ENCODE assay signal across 8 cellular contexts in the genomic region with DNA sequence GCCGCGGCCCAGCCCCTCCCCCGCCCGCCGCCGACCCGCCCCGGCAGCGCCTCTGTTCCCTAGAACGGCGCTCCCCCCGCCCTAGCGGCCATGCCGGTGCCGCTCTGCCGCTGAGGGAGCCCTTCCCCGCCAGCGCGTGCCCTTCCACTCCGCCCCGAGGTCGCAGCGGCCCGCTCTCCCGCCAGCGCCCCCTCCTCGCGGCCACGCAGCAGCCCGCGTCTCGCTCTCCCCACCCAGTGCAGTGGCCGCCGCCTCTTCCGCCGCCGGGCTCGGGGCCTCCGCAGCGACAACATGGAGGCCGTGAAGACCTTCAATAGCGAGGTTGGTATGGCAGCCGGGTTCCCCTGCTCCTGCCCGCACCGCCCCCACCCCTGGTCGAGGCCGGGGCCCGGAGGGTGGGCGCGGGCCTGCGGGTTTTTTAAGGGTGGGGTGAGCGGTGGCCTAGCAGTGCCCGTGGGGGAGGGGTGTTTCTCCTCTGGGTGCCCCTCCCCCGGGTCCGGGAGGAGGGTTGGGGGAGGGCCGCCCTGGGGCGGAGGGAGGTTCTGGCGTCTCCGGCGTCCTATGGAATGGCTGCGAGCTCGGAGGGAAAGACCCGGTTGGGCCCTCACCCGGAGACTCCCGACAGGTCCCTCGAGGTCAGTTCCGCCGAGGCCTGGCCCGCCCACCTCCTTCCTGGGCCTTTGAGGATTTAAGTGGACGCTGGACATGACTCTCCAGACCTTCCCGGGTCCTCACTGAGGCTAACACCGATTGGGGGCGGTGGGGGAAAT. TPM values are rescaled to one million over a fixed set of nuclear protein-coding genes. Genes with fewer than 3 reads are reported as not detected.
A peak's percentile ranks its signal among the peaks of the same experiment; 100 is the strongest.
DNase-seq lines count a peak whose midpoint lies in the region; ATAC-seq and TF ChIP-seq lines count a peak whose summit lies in the region.

No MANE protein-coding gene starts in this region.

- ATAC-seq in GM19438 (IDR thresholded peaks at IDR 0.05; ENCODE audit: low read depth, unreplicated experiment) (peak; percentile 74), HG03571 (IDR thresholded peaks at IDR 0.05; ENCODE audit: unreplicated experiment) (peak; percentile 75)

- no peak for TF ChIP-seq CTCF in liver (IDR thresholded peaks at IDR 0.05; ENCODE audit: low read depth, low read length, missing input control)

- TF ChIP-seq RAD21 in liver (IDR thresholded peaks at IDR 0.05), result peak; percentile 9 to 52

- H3K27me3 ChIP-seq in liver (ENCODE audit: control insufficient read depth in 4 of 4, insufficient read depth in 4 of 4, low read length in 3 of 4), result no peaks in the 10 kb centered on the region

- H3K9ac ChIP-seq in liver (ENCODE audit: low read depth in 1 of 2, low read length in 2 of 2), result peak overlapping the region; percentile 70 to 87

- no peaks in the 10 kb centered on the region for H3K9me3 ChIP-seq in liver (ENCODE audit: control insufficient read depth in 4 of 4, low read length in 3 of 4)

- peak overlapping the region; percentile 80 to 95 (median 94) for H3K4me3 ChIP-seq in liver (ENCODE audit: low read depth in 1 of 3, low read length in 3 of 3)

- H3K36me3 ChIP-seq in liver (ENCODE audit: control insufficient read depth in 4 of 4, insufficient read depth in 3 of 4, low read depth in 1 of 4, low read length in 3 of 4), result no peaks in the 10 kb centered on the region

- H3K27ac ChIP-seq in liver (ENCODE audit: low read depth in 1 of 2, low read length in 2 of 2), result peak overlapping the region; percentile 99 to 100

- WGBS in liver, result under 1% methylated on average over 73 of the region's 73 CpGs

- peaks cover 8 to 30% (median 25%) of the 10 kb centered on the region in 4 donors for H3K4me1 ChIP-seq in liver (ENCODE audit: control insufficient read depth in 4 of 4, insufficient read depth in 4 of 4, low read length in 3 of 4)

- peak; percentile 96 for DNase-seq in CD1c-positive myeloid dendritic cell (ENCODE audit: extremely low spot score)
- peak; percentile 98 for DNase-seq in NCI-H774 (lab: John Stamatoyannopoulos, UW)
- peak; percentile 89 to 93 for DNase-seq in activated CD4-positive, alpha-beta T cell treated with anti-CD3 and anti-CD28 coated beads, Interleukin-2, amount 50 U/mL, for 48 hours
- peak; percentile 87 to 98 for DNase-seq in dermis microvascular lymphatic vessel endothelial cell (ENCODE audit: low read depth in 2 of 2)
- peak; percentile 87 for DNase-seq in stimulated activated CD4-positive, alpha-beta T cell treated with anti-CD3 and anti-CD28 coated beads, Interleukin-4, amount 100 ng/mL, for 1 hour

TF ChIP-seq in liver, 16 proteins besides CTCF, POLR2A, EP300 and RAD21:
- TF ChIP-seq RXRA (IDR thresholded peaks at IDR 0.05) (peak; percentile 82 to 94), FOXA1 (IDR thresholded peaks at IDR 0.05) (no peak), NR2F2 (IDR thresholded peaks at IDR 0.05) (peak; percentile 72), YY1 (IDR thresholded peaks at IDR 0.05) (peak; percentile 95), TAF1 (conservative IDR thresholded peaks at IDR 0.05) (no peak), GABPA (IDR thresholded peaks at IDR 0.05 in 1 of 2, conservative IDR thresholded peaks at IDR 0.05 in 1 of 2) (peak; percentile 33 to 80), FOXA2 (IDR thresholded peaks at IDR 0.05) (no peak), SP1 (IDR thresholded peaks at IDR 0.05) (peak; percentile 77), JUND (IDR thresholded peaks at IDR 0.05) (peak in 1 of 2 donors; percentile 30), HNF4A (conservative IDR thresholded peaks at IDR 0.05) (peak; percentile 17 to 58), HNF4G (IDR thresholded peaks at IDR 0.05) (no peak), EGR1 (IDR thresholded peaks at IDR 0.05; ENCODE audit: low read depth in 2 of 2) (peak in 1 of 2 donors; percentile 45)
- TF ChIP-seq, protein P1, sequence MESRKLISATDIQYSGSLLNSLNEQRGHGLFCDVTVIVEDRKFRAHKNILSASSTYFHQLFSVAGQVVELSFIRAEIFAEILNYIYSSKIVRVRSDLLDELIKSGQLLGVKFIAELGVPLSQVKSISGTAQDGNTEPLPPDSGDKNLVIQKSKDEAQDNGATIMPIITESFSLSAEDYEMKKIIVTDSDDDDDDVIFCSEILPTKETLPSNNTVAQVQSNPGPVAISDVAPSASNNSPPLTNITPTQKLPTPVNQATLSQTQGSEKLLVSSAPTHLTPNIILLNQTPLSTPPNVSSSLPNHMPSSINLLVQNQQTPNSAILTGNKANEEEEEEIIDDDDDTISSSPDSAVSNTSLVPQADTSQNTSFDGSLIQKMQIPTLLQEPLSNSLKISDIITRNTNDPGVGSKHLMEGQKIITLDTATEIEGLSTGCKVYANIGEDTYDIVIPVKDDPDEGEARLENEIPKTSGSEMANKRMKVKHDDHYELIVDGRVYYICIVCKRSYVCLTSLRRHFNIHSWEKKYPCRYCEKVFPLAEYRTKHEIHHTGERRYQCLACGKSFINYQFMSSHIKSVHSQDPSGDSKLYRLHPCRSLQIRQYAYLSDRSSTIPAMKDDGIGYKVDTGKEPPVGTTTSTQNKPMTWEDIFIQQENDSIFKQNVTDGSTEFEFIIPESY (IDR thresholded peaks at IDR 0.05), result peak; percentile 40
- TF ChIP-seq, protein P2, sequence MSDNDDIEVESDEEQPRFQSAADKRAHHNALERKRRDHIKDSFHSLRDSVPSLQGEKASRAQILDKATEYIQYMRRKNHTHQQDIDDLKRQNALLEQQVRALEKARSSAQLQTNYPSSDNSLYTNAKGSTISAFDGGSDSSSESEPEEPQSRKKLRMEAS (IDR thresholded peaks at IDR 0.05), result no peak
- TF ChIP-seq, protein P3, sequence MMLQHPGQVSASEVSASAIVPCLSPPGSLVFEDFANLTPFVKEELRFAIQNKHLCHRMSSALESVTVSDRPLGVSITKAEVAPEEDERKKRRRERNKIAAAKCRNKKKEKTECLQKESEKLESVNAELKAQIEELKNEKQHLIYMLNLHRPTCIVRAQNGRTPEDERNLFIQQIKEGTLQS (IDR thresholded peaks at IDR 0.05), result peak; percentile 20
- TF ChIP-seq, protein P4, sequence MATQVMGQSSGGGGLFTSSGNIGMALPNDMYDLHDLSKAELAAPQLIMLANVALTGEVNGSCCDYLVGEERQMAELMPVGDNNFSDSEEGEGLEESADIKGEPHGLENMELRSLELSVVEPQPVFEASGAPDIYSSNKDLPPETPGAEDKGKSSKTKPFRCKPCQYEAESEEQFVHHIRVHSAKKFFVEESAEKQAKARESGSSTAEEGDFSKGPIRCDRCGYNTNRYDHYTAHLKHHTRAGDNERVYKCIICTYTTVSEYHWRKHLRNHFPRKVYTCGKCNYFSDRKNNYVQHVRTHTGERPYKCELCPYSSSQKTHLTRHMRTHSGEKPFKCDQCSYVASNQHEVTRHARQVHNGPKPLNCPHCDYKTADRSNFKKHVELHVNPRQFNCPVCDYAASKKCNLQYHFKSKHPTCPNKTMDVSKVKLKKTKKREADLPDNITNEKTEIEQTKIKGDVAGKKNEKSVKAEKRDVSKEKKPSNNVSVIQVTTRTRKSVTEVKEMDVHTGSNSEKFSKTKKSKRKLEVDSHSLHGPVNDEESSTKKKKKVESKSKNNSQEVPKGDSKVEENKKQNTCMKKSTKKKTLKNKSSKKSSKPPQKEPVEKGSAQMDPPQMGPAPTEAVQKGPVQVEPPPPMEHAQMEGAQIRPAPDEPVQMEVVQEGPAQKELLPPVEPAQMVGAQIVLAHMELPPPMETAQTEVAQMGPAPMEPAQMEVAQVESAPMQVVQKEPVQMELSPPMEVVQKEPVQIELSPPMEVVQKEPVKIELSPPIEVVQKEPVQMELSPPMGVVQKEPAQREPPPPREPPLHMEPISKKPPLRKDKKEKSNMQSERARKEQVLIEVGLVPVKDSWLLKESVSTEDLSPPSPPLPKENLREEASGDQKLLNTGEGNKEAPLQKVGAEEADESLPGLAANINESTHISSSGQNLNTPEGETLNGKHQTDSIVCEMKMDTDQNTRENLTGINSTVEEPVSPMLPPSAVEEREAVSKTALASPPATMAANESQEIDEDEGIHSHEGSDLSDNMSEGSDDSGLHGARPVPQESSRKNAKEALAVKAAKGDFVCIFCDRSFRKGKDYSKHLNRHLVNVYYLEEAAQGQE (IDR thresholded peaks at IDR 0.05), result peak; percentile 77

RNA-seq across cellular contexts. Expression of a gene that starts 0.6 kb away (rescaled TPM):
- 15.1 and 20.6 TPM in 2 replicates for total RNA-seq in dermis microvascular lymphatic vessel endothelial cell
- total RNA-seq in liver, result 10 to 100 TPM; 18.9 to 22.3 TPM
- 1 to 10 TPM; 5.9 to 6.1 TPM for polyA plus RNA-seq in liver

Comparison
In these comparisons a context has a peak if more than half of its experiments do, and no peak if none do; other contexts are left out.
1. Peak in every context shown above with its lines: DNase-seq, ATAC-seq, H3K4me3 ChIP-seq and H3K27ac ChIP-seq.